ENCODE assay signal across 26 cellular contexts in genomic region chr12:104412681-104413080, GRCh38.
"Had no signal": no experiment of that assay in that cellular context is flagged by ENCODE, and none has a peak within 500 bp of the region (broad histone marks: within the 10 kb centered on the region; RNA-seq: fewer than 3 reads in every experiment).

No MANE protein-coding gene starts in this region.

- H3K27ac ChIP-seq: hepatocyte, left lung, neutrophil, pancreas, thoracic aorta, vagina had no signal

- H3K4me3 Mint-ChIP-seq: activated CD4-positive, alpha-beta memory T cell treated with anti-CD3 and anti-CD28 coated beads, Interleukin-2, amount 10 ng/mL, durations not matched to agents 7 days and 5 days; activated CD4-positive, alpha-beta T cell treated with anti-CD3 and anti-CD28 coated beads, Interleukin-2, amount 10 ng/mL, durations not matched to agents 24 days and 14 days; activated T-cell treated with anti-CD3 and anti-CD28 coated beads, Interleukin-2, amount 50 U/mL, for 24 hours; brain; dendritic cell treated with granulocyte-macrophage colony-stimulating factor and Interleukin-4, amounts not matched to agents 40 ng/mL and 50 ng/mL, for 4 days; natural killer cell; stimulated activated effector memory CD8-positive, alpha-beta T cell treated with anti-CD3 and anti-CD28 coated beads, Interleukin-12 subunit alpha, Interleukin-12 subunit beta, amount 100 ng/mL, for 72 hours; T-helper 17 cell had no signal

- H3K4me1 Mint-ChIP-seq: activated CD4-positive, alpha-beta memory T cell treated with anti-CD3 and anti-CD28 coated beads, Interleukin-2, amount 10 ng/mL, durations not matched to agents 7 days and 5 days; natural killer cell; T-helper 17 cell had no signal

- ATAC-seq: activated CD4-positive, CD25-positive, alpha-beta regulatory T cell treated with anti-CD3 and anti-CD28 coated beads, Interleukin-2, amount 50 U/mL, for 24 hours; esophagus mucosa; natural killer cell; pancreas; right cardiac atrium; T-helper 17 cell had no signal

- H3K27me3 Mint-ChIP-seq: activated T-cell treated with anti-CD3 and anti-CD28 coated beads, Interleukin-2, amount 50 U/mL, for 24 hours; brain; dendritic cell treated with granulocyte-macrophage colony-stimulating factor and Interleukin-4, amounts not matched to agents 40 ng/mL and 50 ng/mL, for 4 days had no signal

- H3K27me3 ChIP-seq: hepatocyte, left lung, neutrophil, pancreas, vagina had no signal

- H3K36me3 ChIP-seq: left lung, neutrophil, pancreas, thoracic aorta, vagina had no signal

- H3K79me2 ChIP-seq: hepatocyte had no signal

- H3K9me3 Mint-ChIP-seq: activated CD4-positive, alpha-beta T cell treated with anti-CD3 and anti-CD28 coated beads, Interleukin-2, amount 10 ng/mL, durations not matched to agents 24 days and 14 days; activated T-cell treated with anti-CD3 and anti-CD28 coated beads, Interleukin-2, amount 50 U/mL, for 24 hours; activated T-helper 2 cell treated with anti-CD3 and anti-CD28 coated beads, Interferon-gamma antibody, Interleukin-2, Interleukin-4, amounts not matched to agents 10 μg/mL and 5 μg/mL and 100 μg/mL, durations not matched to agents 14 hours and 24 hours and 36 hours; natural killer cell; stimulated activated effector memory CD8-positive, alpha-beta T cell treated with anti-CD3 and anti-CD28 coated beads, Interleukin-12 subunit alpha, Interleukin-12 subunit beta, amount 100 ng/mL, for 72 hours had no signal

- H3K4me1 ChIP-seq: left lung, vagina had no signal

- H3K36me3 Mint-ChIP-seq: brain; natural killer cell; stimulated activated effector memory CD8-positive, alpha-beta T cell treated with anti-CD3 and anti-CD28 coated beads, Interleukin-12 subunit alpha, Interleukin-12 subunit beta, amount 100 ng/mL, for 72 hours; type B pancreatic cell had no signal

- H3K4me3 ChIP-seq: hepatocyte, left lung, pancreas, thoracic aorta, vagina had no signal

- H3K4me2 ChIP-seq: hepatocyte had no signal

- H3K27ac Mint-ChIP-seq: activated CD4-positive, alpha-beta memory T cell treated with anti-CD3 and anti-CD28 coated beads, Interleukin-2, amount 10 ng/mL, durations not matched to agents 7 days and 5 days; activated CD4-positive, alpha-beta T cell treated with anti-CD3 and anti-CD28 coated beads, Interleukin-2, amount 10 ng/mL, durations not matched to agents 24 days and 14 days; activated T-cell treated with anti-CD3 and anti-CD28 coated beads, Interleukin-2, amount 50 U/mL, for 24 hours; activated T-helper 2 cell treated with anti-CD3 and anti-CD28 coated beads, Interferon-gamma antibody, Interleukin-2, Interleukin-4, amounts not matched to agents 10 μg/mL and 5 μg/mL and 100 μg/mL, durations not matched to agents 14 hours and 24 hours and 36 hours; brain; dendritic cell treated with granulocyte-macrophage colony-stimulating factor and Interleukin-4, amounts not matched to agents 40 ng/mL and 50 ng/mL, for 4 days; natural killer cell; stimulated activated effector memory CD8-positive, alpha-beta T cell treated with anti-CD3 and anti-CD28 coated beads, Interleukin-12 subunit alpha, Interleukin-12 subunit beta, amount 100 ng/mL, for 72 hours; T-helper 17 cell; type B pancreatic cell had no signal

- FAIRE-seq: endothelial cell of umbilical vein, pancreas had no signal

- H3K9me3 ChIP-seq: left lung, neutrophil, pancreas, thoracic aorta, vagina had no signal

- H2AFZ ChIP-seq: hepatocyte had no signal

- DNase-seq: activated CD4-positive, alpha-beta memory T cell treated with anti-CD3 and anti-CD28 coated beads, Interleukin-2, amount 10 ng/mL, durations not matched to agents 7 days and 5 days; activated CD4-positive, alpha-beta T cell treated with anti-CD3 and anti-CD28 coated beads, Interleukin-2, amount 10 ng/mL, durations not matched to agents 24 days and 14 days; activated naive CD4-positive, alpha-beta T cell; activated T-cell treated with anti-CD3 and anti-CD28 coated beads, Interleukin-2, amount 50 U/mL, for 24 hours; effector CD4-positive, alpha-beta T cell; foreskin melanocyte; glutamatergic neuron; left lung; midbrain; natural killer cell; pancreas; right cardiac atrium; SW 1271; T-helper 17 cell had no signal
